In genomic region chr7:65946895-65947294, GRCh38 we compare ENCODE assay signal across 13 cellular contexts. TPM values are rescaled to one million over a fixed set of nuclear protein-coding genes. Genes with fewer than 3 reads are reported as not detected.
A peak's percentile ranks its signal among the peaks of the same experiment; 100 is the strongest.
DNase-seq lines count a peak whose midpoint lies in the region; ATAC-seq and TF ChIP-seq lines count a peak whose summit lies in the region.
"Had no signal": no experiment of that assay in that cellular context is flagged by ENCODE, and none has a peak within 500 bp of the region (broad histone marks: within the 10 kb centered on the region; RNA-seq: fewer than 3 reads in every experiment).

No MANE protein-coding gene starts in this region.

- H3K9me3 ChIP-seq in mucosa of descending colon (no peaks in the 10 kb centered on the region), ascending aorta (no peaks in the 10 kb centered on the region)

- POLR2A ChIA-PET in BJ (lab: Charles Lee) = no interaction called here

- DNase-seq in BJ (ENCODE audit: low read depth) = peak; percentile 16
- peak; percentile 6 for DNase-seq in MV-4-11 (lab: John Stamatoyannopoulos, UW)
- peak; percentile 63 for DNase-seq in dermis blood vessel endothelial cell
- DNase-seq in mucosa of descending colon = no peak
- no peak for DNase-seq in stimulated activated CD4-positive, alpha-beta T cell treated with anti-CD3 and anti-CD28 coated beads, Interleukin-4, amount 100 ng/mL, for 24 hours
- DNase-seq in stimulated activated CD4-positive, alpha-beta T cell treated with anti-CD3 and anti-CD28 coated beads, Interleukin-12 subunit alpha, Interleukin-12 subunit beta, amount 100 ng/mL, for 4 hours = no peak
- DNase-seq in ascending aorta (ENCODE audit: low spot score in 2 of 2) = no peak
- no peak for DNase-seq in NCI-H69 (lab: John Stamatoyannopoulos, UW)
- DNase-seq: activated CD4-positive, alpha-beta T cell treated with anti-CD3 and anti-CD28 coated beads for 48 hours; activated effector memory CD4-positive, alpha-beta T cell treated with Interleukin-2 at 50 U/mL for 16 hours; KG1; NCI-H524 treated with DMSO at 0.1 percent for 48 hours; stimulated activated CD4-positive, alpha-beta T cell treated with anti-CD3 and anti-CD28 coated beads, Interleukin-2, amount 100 ng/mL, for 48 hours had no signal

- CTCF ChIA-PET in BJ (lab: Yijun Ruan, JAX) = interaction anchor here (1.1 kb wide), 1 partner anchor 611 kb away, joined by 3 read pairs; no protein-coding TSS in a partner anchor

- H3K27me3 ChIP-seq in BJ (ENCODE audit: control insufficient read depth, insufficient read depth, low read length) (no peaks in the 10 kb centered on the region), ascending aorta (no peaks in the 10 kb centered on the region)

- peak; percentile 85 for ATAC-seq in mucosa of descending colon

- TF ChIP-seq CTCF in BJ (IDR thresholded peaks at IDR 0.05; ENCODE audit: insufficient read depth, low read depth, low read length) (no peak), mucosa of descending colon (IDR thresholded peaks at IDR 0.05) (no peak), ascending aorta (IDR thresholded peaks at IDR 0.05) (no peak)

- no peak overlapping the region for H3K27ac ChIP-seq in ascending aorta

- H3K4me1 ChIP-seq in mucosa of descending colon (ENCODE audit: low read depth) (no peaks in the 10 kb centered on the region), ascending aorta (no peaks in the 10 kb centered on the region)

- H3K36me3 ChIP-seq in BJ (ENCODE audit: control insufficient read depth, insufficient read depth, low read length) (no peaks in the 10 kb centered on the region), mucosa of descending colon (ENCODE audit: low read depth) (no peaks in the 10 kb centered on the region), ascending aorta (no peaks in the 10 kb centered on the region)

- intact Hi-C loops in mucosa of descending colon (cut with DNase I, micrococcal nuclease) = no loop called here
- intact Hi-C loops in ascending aorta (cut with DNase I) = no loop called here

- H3K4me3 ChIP-seq in BJ (ENCODE audit: low read depth, low read length) (no peak overlapping the region), mucosa of descending colon (no peak overlapping the region), ascending aorta (no peak overlapping the region)

RNA-seq across cellular contexts. Expression of gene GUSB, which starts 35.1 kb away (rescaled TPM):
- polyA plus RNA-seq in BJ (2011; rRNA removed) = 32.5 and 67.8 TPM in 2 replicates
- polyA minus RNA-seq in BJ (2011; rRNA and poly(A)+ RNA removed) = 12.1 and 20.4 TPM in 2 replicates
- total RNA-seq in dermis blood vessel endothelial cell = 40.2 and 48.1 TPM in 2 replicates
- total RNA-seq in mucosa of descending colon = 10 to 100 TPM; 55.9 to 82.1 (median 74.3) TPM
- 8.7 TPM for total RNA-seq in ascending aorta

Comparison
In these comparisons a context has a peak if more than half of its experiments do, and no peak if none do; other contexts are left out.
1. DNase-seq: peak in BJ (single experiment), MV-4-11 (single experiment) and dermis blood vessel endothelial cell (single experiment); none in mucosa of descending colon (0 of 3), stimulated activated CD4-positive, alpha-beta T cell treated with anti-CD3 and anti-CD28 coated beads, Interleukin-4, amount 100 ng/mL, for 24 hours (single experiment), stimulated activated CD4-positive, alpha-beta T cell treated with anti-CD3 and anti-CD28 coated beads, Interleukin-12 subunit alpha, Interleukin-12 subunit beta, amount 100 ng/mL, for 4 hours (single experiment), ascending aorta (0 of 2) and NCI-H69 (single experiment).